35 cellular contexts compared by ENCODE assay signal in genomic region chr5:108433600-108433999, GRCh38. TPM values are rescaled to one million over a fixed set of nuclear protein-coding genes. Genes with fewer than 3 reads are reported as not detected.
DNase-seq lines count a peak whose midpoint lies in the region; ATAC-seq, FAIRE-seq and TF ChIP-seq lines count a peak whose summit lies in the region.
"Had no signal": no experiment of that assay in that cellular context is flagged by ENCODE, and none has a peak within 500 bp of the region (broad histone marks: within the 10 kb centered on the region; RNA-seq: fewer than 3 reads in every experiment).

No MANE protein-coding gene starts in this region.

- peak; percentile 44 for FAIRE-seq in G401.6 (lab: Jason Lieb, UNC)
- FAIRE-seq in frontal cortex (lab: Jason Lieb, UNC) = peak; percentile 34
- FAIRE-seq: A204.1, A549, D721Med had no signal

- H3K27me3 Mint-ChIP-seq in WTC11 (ENCODE audit: low read depth) (no peaks in the 10 kb centered on the region), immature natural killer cell (ENCODE audit: low read depth in 3 of 3) (peaks cover 0 to 13% (median 4%) of the 10 kb centered on the region in 3 donors)

- H3K9me3 Mint-ChIP-seq in WTC11 (peaks cover 4% of the 10 kb centered on the region; the same call in 1 of the 2 replicates), immature natural killer cell (no peaks in the 10 kb centered on the region)
- H3K9me3 Mint-ChIP-seq: CD4-positive, alpha-beta T cell; CD8-positive, alpha-beta memory T cell; CD8-positive, alpha-beta T cell had no signal

- no peaks in the 10 kb centered on the region for H3K36me3 Mint-ChIP-seq in WTC11
- H3K36me3 Mint-ChIP-seq in immature natural killer cell = no peaks in the 10 kb centered on the region
- H3K36me3 Mint-ChIP-seq: CD14-positive monocyte; CD4-positive, alpha-beta memory T cell; CD4-positive, CD25-positive, alpha-beta regulatory T cell; CD8-positive, alpha-beta memory T cell; CD8-positive, alpha-beta T cell had no signal

- peaks cover 12% of the 10 kb centered on the region for H3K4me1 ChIP-seq in osteoblast (ENCODE audit: insufficient read depth, low read length)
- H3K4me1 ChIP-seq: A549, BE2C, Caco-2 had no signal

- CTCF ChIA-PET in WTC11 (lab: Charles Lee) = no interaction called here

- ATAC-seq in WTC11 (no peak), omental fat pad (ENCODE audit: low FRiP score) (no peak)
- ATAC-seq: A549; CD8-positive, alpha-beta T cell had no signal

- no peak for TF ChIP-seq CTCF in WTC11 (IDR thresholded peaks at IDR 0.05)
- TF ChIP-seq CTCF in omental fat pad (IDR thresholded peaks at IDR 0.05) = no peak
- TF ChIP-seq CTCF in osteoblast (IDR thresholded peaks at IDR 0.05; ENCODE audit: extremely low read depth, low read depth, low read length) = no peak

- no peaks in the 10 kb centered on the region for H4K20me1 ChIP-seq in osteoblast (ENCODE audit: insufficient read depth, low read length)
- H4K20me1 ChIP-seq: BLaER1; BLaER1 treated with 17β-estradiol and CSF1 and Interleukin-3, amounts not matched to agents 10 nM and 100 nM had no signal

- DNase-seq in WTC11 (ENCODE audit: low spot score) = no peak
- no peak for DNase-seq in frontal cortex (ENCODE audit: low spot score in 2 of 2)
- DNase-seq in immature natural killer cell = no peak
- DNase-seq in omental fat pad (ENCODE audit: low spot score) = no peak
- no peak for DNase-seq in osteoblast (ENCODE audit: insufficient read length, low spot score, missing footprints)
- DNase-seq: 8988T; ACHN; AML-193; BE2C; C1 segment of cervical spinal cord; Caco-2; Calu3; CD4-positive, alpha-beta memory T cell; CD4-positive, alpha-beta T cell; CD4-positive, CD25-positive, alpha-beta regulatory T cell; CD8-positive, alpha-beta memory T cell; CD8-positive, alpha-beta T cell; COR-L47; DMS 273 treated with DMSO at 0.1 percent for 48 hours; DMS153; DMS53; DMS79; DMS79 treated with DMSO at 0.1 percent for 48 hours; DND-41; EL had no signal

- no peak overlapping the region for H3K4me3 ChIP-seq in osteoblast (ENCODE audit: insufficient read depth, low read length)
- H3K4me3 ChIP-seq: A549; BLaER1; BLaER1 treated with 17β-estradiol and CSF1 and Interleukin-3, amounts not matched to agents 10 nM and 100 nM had no signal

- H3K27ac Mint-ChIP-seq in WTC11 (no peak overlapping the region), immature natural killer cell (no peak overlapping the region)
- H3K27ac Mint-ChIP-seq: B cell; CD14-positive monocyte; CD4-positive, alpha-beta memory T cell; CD4-positive, alpha-beta T cell; CD4-positive, CD25-positive, alpha-beta regulatory T cell; CD8-positive, alpha-beta memory T cell; CD8-positive, alpha-beta T cell had no signal

- H2AFZ ChIP-seq in osteoblast (ENCODE audit: low read length) = no peak overlapping the region

- H3K79me2 ChIP-seq in osteoblast (ENCODE audit: insufficient read depth, low read length) = no peaks in the 10 kb centered on the region

- H3K4me1 Mint-ChIP-seq in WTC11 (0 out of 2 replicates have a peak, but pooled peaks cover 3% of the 10 kb centered on the region), immature natural killer cell (no peaks in the 10 kb centered on the region)
- H3K4me1 Mint-ChIP-seq: CD4-positive, alpha-beta memory T cell; CD4-positive, CD25-positive, alpha-beta regulatory T cell; CD8-positive, alpha-beta memory T cell had no signal

- no peak overlapping the region for H3K4me2 ChIP-seq in osteoblast (ENCODE audit: insufficient read depth, low read length)
- H3K4me2 ChIP-seq: A549 had no signal

- no peaks in the 10 kb centered on the region for H3K27me3 ChIP-seq in osteoblast (ENCODE audit: insufficient read depth, low read length)
- H3K27me3 ChIP-seq: BE2C; BLaER1; BLaER1 treated with 17β-estradiol and CSF1 and Interleukin-3, amounts not matched to agents 10 nM and 100 nM had no signal

- no peak overlapping the region for H3K27ac ChIP-seq in osteoblast (ENCODE audit: low read depth, low read length)
- H3K27ac ChIP-seq: 22Rv1, A549, BLaER1, C4-2B had no signal

- POLR2A ChIA-PET in WTC11 (lab: Charles Lee) = interaction anchor here (0.7 kb wide), 1 partner anchor 385 kb away, joined by 3 read pairs; no protein-coding TSS in a partner anchor

- H3K4me3 Mint-ChIP-seq in WTC11 = no peak overlapping the region
- no peak overlapping the region for H3K4me3 Mint-ChIP-seq in immature natural killer cell
- H3K4me3 Mint-ChIP-seq: B cell; CD14-positive monocyte; CD4-positive, alpha-beta memory T cell; CD4-positive, alpha-beta T cell; CD4-positive, CD25-positive, alpha-beta regulatory T cell; CD8-positive, alpha-beta memory T cell; CD8-positive, alpha-beta T cell had no signal

- H3K36me3 ChIP-seq in osteoblast (ENCODE audit: insufficient read depth, low read length) = no peaks in the 10 kb centered on the region
- H3K36me3 ChIP-seq: BE2C; BLaER1; BLaER1 treated with 17β-estradiol and CSF1 and Interleukin-3, amounts not matched to agents 10 nM and 100 nM had no signal

- H3K9me3 ChIP-seq in osteoblast (ENCODE audit: low read depth, low read length) = no peaks in the 10 kb centered on the region
- H3K9me3 ChIP-seq: A549; BE2C; BLaER1; BLaER1 treated with 17β-estradiol and CSF1 and Interleukin-3, amounts not matched to agents 10 nM and 100 nM; Caco-2 had no signal

TF ChIP-seq in WTC11, 78 proteins besides CTCF, POLR2A, EP300 and RAD21:
- TF ChIP-seq HMGA2 (CRISPR knock-in tag; IDR thresholded peaks at IDR 0.05) (peak; percentile 91), ZNF671 (CRISPR knock-in tag; IDR thresholded peaks at IDR 0.05) (no peak), PREB (CRISPR knock-in tag; IDR thresholded peaks at IDR 0.05; ENCODE audit: borderline replicate concordance) (no peak), NR3C1 (CRISPR knock-in tag; conservative IDR thresholded peaks at IDR 0.05; ENCODE audit: low read depth) (no peak)
- TF ChIP-seq, protein P1, sequence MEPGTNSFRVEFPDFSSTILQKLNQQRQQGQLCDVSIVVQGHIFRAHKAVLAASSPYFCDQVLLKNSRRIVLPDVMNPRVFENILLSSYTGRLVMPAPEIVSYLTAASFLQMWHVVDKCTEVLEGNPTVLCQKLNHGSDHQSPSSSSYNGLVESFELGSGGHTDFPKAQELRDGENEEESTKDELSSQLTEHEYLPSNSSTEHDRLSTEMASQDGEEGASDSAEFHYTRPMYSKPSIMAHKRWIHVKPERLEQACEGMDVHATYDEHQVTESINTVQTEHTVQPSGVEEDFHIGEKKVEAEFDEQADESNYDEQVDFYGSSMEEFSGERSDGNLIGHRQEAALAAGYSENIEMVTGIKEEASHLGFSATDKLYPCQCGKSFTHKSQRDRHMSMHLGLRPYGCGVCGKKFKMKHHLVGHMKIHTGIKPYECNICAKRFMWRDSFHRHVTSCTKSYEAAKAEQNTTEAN (CRISPR knock-in tag; IDR thresholded peaks at IDR 0.05) = no peak

RNA-seq across cellular contexts. Expression of gene FBXL17, which starts 51.7 kb away (rescaled TPM):
- total RNA-seq in WTC11 (2021) (3.5 to 6.1 TPM (median 5.3 TPM) in 3 replicates), frontal cortex (55.4 TPM), omental fat pad (10 to 100 TPM; 10.9 to 19.8 (median 15.0) TPM), osteoblast (19.5 and 21.5 TPM in 2 replicates)
- 1 to 10 TPM; 2.8 to 8.5 (median 5.6) TPM for polyA plus RNA-seq in immature natural killer cell
